12 cellular contexts compared by ENCODE assay signal in genomic region chr1:209884249-209884648, GRCh38. TPM values are rescaled to one million over a fixed set of nuclear protein-coding genes. Genes with fewer than 3 reads are reported as not detected.
A peak's percentile ranks its signal among the peaks of the same experiment; 100 is the strongest.
DNase-seq lines count a peak whose midpoint lies in the region; ATAC-seq and TF ChIP-seq lines count a peak whose summit lies in the region.
"Had no signal": no experiment of that assay in that cellular context is flagged by ENCODE, and none has a peak within 500 bp of the region (broad histone marks: within the 10 kb centered on the region; RNA-seq: fewer than 3 reads in every experiment).

No MANE protein-coding gene starts in this region.

- H3K4me1 ChIP-seq in SK-N-SH (ENCODE audit: control insufficient read depth in 1 of 2, insufficient read depth in 2 of 2, low read depth in 1 of 2, low read length in 1 of 2), result peaks cover 30 to 45% of the 10 kb centered on the region in 2 experiments
- H3K4me1 ChIP-seq: ascending aorta had no signal

- no peaks in the 10 kb centered on the region for H3K27me3 ChIP-seq in SK-N-SH (ENCODE audit: insufficient read depth)
- H3K27me3 ChIP-seq: ascending aorta, pancreas had no signal

- CTCF ChIA-PET in SK-N-SH (lab: Yijun Ruan, JAX), result interaction anchor here (1.5 to 3.4 kb wide), 2 partner anchors 12 to 24 kb away, joined by 3 to 18 read pairs; no protein-coding TSS in a partner anchor

- no peak for TF ChIP-seq CTCF in SK-N-SH (IDR thresholded peaks at IDR 0.05)

- no peaks in the 10 kb centered on the region for H3K9me3 ChIP-seq in SK-N-SH
- H3K9me3 ChIP-seq: ascending aorta, pancreas had no signal

- no peaks in the 10 kb centered on the region for H3K79me2 ChIP-seq in SK-N-SH (ENCODE audit: insufficient read depth)

- intact Hi-C loops in activated CD4-positive, alpha-beta T cell treated with anti-CD3 and anti-CD28 coated beads, Interleukin-2, amount 10 ng/mL, durations not matched to agents 24 days and 14 days (cut with micrococcal nuclease), result loop anchor here (10.0 kb wide), 1 partner anchor 51 kb away; the partner anchor contains the start of gene SYT14

- H4K20me1 ChIP-seq in SK-N-SH (ENCODE audit: insufficient read depth), result no peaks in the 10 kb centered on the region

- POLR2A ChIA-PET in SK-N-SH (lab: Yijun Ruan, JAX), result no interaction called here

- H3K27ac Mint-ChIP-seq in activated CD4-positive, alpha-beta T cell treated with anti-CD3 and anti-CD28 coated beads, Interleukin-2, amount 10 ng/mL, durations not matched to agents 24 days and 14 days, result no peak overlapping the region

- H3F3A ChIP-seq in SK-N-SH (replicated peaks; ENCODE audit: insufficient read depth), result peaks cover 34% of the 10 kb centered on the region

- peak overlapping the region; percentile 68 for H3K9ac ChIP-seq in SK-N-SH

- peaks cover 6% of the 10 kb centered on the region for H3K4me1 Mint-ChIP-seq in activated CD4-positive, alpha-beta T cell treated with anti-CD3 and anti-CD28 coated beads, Interleukin-2, amount 10 ng/mL, durations not matched to agents 24 days and 14 days

- TF ChIP-seq EP300 in SK-N-SH (IDR thresholded peaks at IDR 0.05; ENCODE audit: borderline replicate concordance in 1 of 2, low read depth in 1 of 2, low read length in 1 of 2), result no peak

- H3K4me3 ChIP-seq in SK-N-SH (ENCODE audit: low read depth in 2 of 2, low read length in 1 of 2), result peak overlapping the region in 1 of 2 experiments; percentile 5; a peak in 1 of 4 replicates
- H3K4me3 ChIP-seq: ascending aorta, pancreas had no signal

- H3K4me3 Mint-ChIP-seq in activated CD4-positive, alpha-beta T cell treated with anti-CD3 and anti-CD28 coated beads, Interleukin-2, amount 10 ng/mL, durations not matched to agents 24 days and 14 days, result no peak overlapping the region

- no peaks in the 10 kb centered on the region for H3K9me3 Mint-ChIP-seq in activated CD4-positive, alpha-beta T cell treated with anti-CD3 and anti-CD28 coated beads, Interleukin-2, amount 10 ng/mL, durations not matched to agents 24 days and 14 days

- H3K36me3 Mint-ChIP-seq in activated CD4-positive, alpha-beta T cell treated with anti-CD3 and anti-CD28 coated beads, Interleukin-2, amount 10 ng/mL, durations not matched to agents 24 days and 14 days (ENCODE audit: low read depth), result no peaks in the 10 kb centered on the region

- no peaks in the 10 kb centered on the region for H3K9me2 ChIP-seq in SK-N-SH

- no peak overlapping the region for H2AFZ ChIP-seq in SK-N-SH (ENCODE audit: low read depth)

- TF ChIP-seq RAD21 in SK-N-SH (IDR thresholded peaks at IDR 0.05; ENCODE audit: low read length), result no peak

- DNase-seq in activated CD4-positive, alpha-beta T cell treated with anti-CD3 and anti-CD28 coated beads, Interleukin-2, amount 10 ng/mL, durations not matched to agents 24 days and 14 days, result peak; percentile 29
- DNase-seq in activated CD4-positive, alpha-beta T cell treated with anti-CD3 and anti-CD28 coated beads for 1 hour, result no peak
- DNase-seq in SK-N-SH, result no peak
- DNase-seq in fibroblast of peridontal ligament (ENCODE audit: extremely low read depth), result peak; percentile 53
- DNase-seq in stimulated activated naive CD8-positive, alpha-beta T cell treated with anti-CD3 and anti-CD28 coated beads, Interleukin-15, Interleukin-2, amounts not matched to agents 100 U/mL and 50 U/mL, for 24 hours, result no peak
- no peak for DNase-seq in NCI-H1417 (lab: John Stamatoyannopoulos, UW)
- no peak for DNase-seq in retina
- DNase-seq in central memory CD4-positive, alpha-beta T cell, result no peak
- DNase-seq: NCI-H187 had no signal

- H3K27ac ChIP-seq in SK-N-SH (ENCODE audit: low read depth in 2 of 2, low read length in 1 of 2), result peak overlapping the region; percentile 51 to 99; a peak in 3 of 4 replicates
- H3K27ac ChIP-seq: ascending aorta, pancreas had no signal

- peak; percentile 12 for ATAC-seq in stimulated activated naive CD8-positive, alpha-beta T cell treated with anti-CD3 and anti-CD28 coated beads, Interleukin-15, Interleukin-2, amounts not matched to agents 100 U/mL and 50 U/mL, for 24 hours
- ATAC-seq: left lobe of liver had no signal

- no peaks in the 10 kb centered on the region for H3K36me3 ChIP-seq in SK-N-SH (replicated peaks in 1 of 2; ENCODE audit: control insufficient read depth in 1 of 2, insufficient read depth in 2 of 2, low read length in 1 of 2)
- H3K36me3 ChIP-seq: ascending aorta, pancreas had no signal

- H3K27me3 Mint-ChIP-seq in activated CD4-positive, alpha-beta T cell treated with anti-CD3 and anti-CD28 coated beads, Interleukin-2, amount 10 ng/mL, durations not matched to agents 24 days and 14 days, result peaks cover 29% of the 10 kb centered on the region

- WGBS in SK-N-SH (ENCODE audit: low lambda C conversion rate), result 23% methylated on average over 4 of the region's 4 CpGs

- H3K4me2 ChIP-seq in SK-N-SH, result peak overlapping the region; percentile 46

TF ChIP-seq in SK-N-SH, 30 proteins besides CTCF, POLR2A, EP300 and RAD21:
- no peak for TF ChIP-seq FOXJ3 (CRISPR knock-in tag; IDR thresholded peaks at IDR 0.05)
- TF ChIP-seq, protein P1, sequence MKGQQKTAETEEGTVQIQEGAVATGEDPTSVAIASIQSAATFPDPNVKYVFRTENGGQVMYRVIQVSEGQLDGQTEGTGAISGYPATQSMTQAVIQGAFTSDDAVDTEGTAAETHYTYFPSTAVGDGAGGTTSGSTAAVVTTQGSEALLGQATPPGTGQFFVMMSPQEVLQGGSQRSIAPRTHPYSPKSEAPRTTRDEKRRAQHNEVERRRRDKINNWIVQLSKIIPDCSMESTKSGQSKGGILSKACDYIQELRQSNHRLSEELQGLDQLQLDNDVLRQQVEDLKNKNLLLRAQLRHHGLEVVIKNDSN (IDR thresholded peaks at IDR 0.05; ENCODE audit: borderline replicate concordance, low read depth), result no peak
- no peak for TF ChIP-seq REST (IDR thresholded peaks at IDR 0.05; ENCODE audit: low read depth, low read length)

RNA-seq across cellular contexts. Expression of gene SYT14, which starts 53.8 kb away (rescaled TPM):
- not detected in 2 replicates for total RNA-seq in activated CD4-positive, alpha-beta T cell treated with anti-CD3 and anti-CD28 coated beads, Interleukin-2, amount 10 ng/mL, durations not matched to agents 24 days and 14 days
- 1.2 and 1.8 TPM in 2 replicates for polyA plus RNA-seq in SK-N-SH (2012; rRNA removed)
- polyA plus RNA-seq in SK-N-SH (2012; cell fraction: cytosol; rRNA removed), result 1.8 TPM in 2 replicates
- polyA plus RNA-seq in SK-N-SH (2012; cell fraction: nucleus; rRNA removed), result 1.0 and 2.7 TPM in 2 replicates
- total RNA-seq: ascending aorta had no signal

RNA-seq across cellular contexts. Expression of gene UTP25, which starts 56.5 kb away (rescaled TPM):
- total RNA-seq in activated CD4-positive, alpha-beta T cell treated with anti-CD3 and anti-CD28 coated beads, Interleukin-2, amount 10 ng/mL, durations not matched to agents 24 days and 14 days, result 17.2 and 17.6 TPM in 2 replicates
- polyA plus RNA-seq in SK-N-SH (2012; rRNA removed), result 6.3 and 9.3 TPM in 2 replicates
- polyA plus RNA-seq in SK-N-SH (2012; cell fraction: cytosol; rRNA removed), result 6.3 and 7.1 TPM in 2 replicates
- 8.9 and 16.0 TPM in 2 replicates for polyA plus RNA-seq in SK-N-SH (2012; cell fraction: nucleus; rRNA removed)

Comparison
In these comparisons a context has a peak if more than half of its experiments do, and no peak if none do; other contexts are left out.
1. DNase-seq: peak in activated CD4-positive, alpha-beta T cell treated with anti-CD3 and anti-CD28 coated beads, Interleukin-2, amount 10 ng/mL, durations not matched to agents 24 days and 14 days (single experiment) and fibroblast of peridontal ligament (single experiment); none in activated CD4-positive, alpha-beta T cell treated with anti-CD3 and anti-CD28 coated beads for 1 hour (single experiment), SK-N-SH (single experiment), stimulated activated naive CD8-positive, alpha-beta T cell treated with anti-CD3 and anti-CD28 coated beads, Interleukin-15, Interleukin-2, amounts not matched to agents 100 U/mL and 50 U/mL, for 24 hours (single experiment), NCI-H1417 (0 of 3), retina (single experiment) and central memory CD4-positive, alpha-beta T cell (single experiment).